ENCODE assay signal across 9 cellular contexts in the genomic region with DNA sequence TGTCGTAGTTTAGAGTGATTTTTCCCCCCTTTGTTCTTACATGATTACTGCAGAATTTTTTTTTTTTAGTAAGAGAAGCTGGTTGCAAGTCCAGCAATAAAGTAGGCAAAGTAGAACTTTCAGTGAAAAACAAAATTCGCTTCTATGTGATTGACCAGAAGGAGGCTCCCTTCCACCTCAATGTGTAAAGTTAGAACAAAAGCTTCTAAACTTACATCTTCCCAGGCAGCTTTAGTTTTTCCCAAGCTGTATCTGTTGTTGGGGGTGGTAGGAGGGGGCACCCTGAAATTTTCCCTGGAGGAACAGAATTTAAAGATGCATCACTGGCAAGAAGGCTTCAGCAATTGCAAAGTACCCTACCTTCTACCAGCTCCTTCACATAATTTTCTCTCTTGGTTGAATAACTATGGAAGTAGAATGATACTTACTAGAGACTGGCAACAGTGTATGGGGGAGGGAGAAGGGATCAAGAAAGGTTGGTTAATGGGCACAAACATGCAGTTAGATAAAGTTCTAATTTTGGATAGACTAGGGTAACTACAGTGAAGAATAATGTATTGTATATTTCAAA.
DNase-seq lines count a peak whose midpoint lies in the region; ATAC-seq and TF ChIP-seq lines count a peak whose summit lies in the region.
"Had no signal": no experiment of that assay in that cellular context is flagged by ENCODE, and none has a peak within 500 bp of the region (broad histone marks: within the 10 kb centered on the region; RNA-seq: fewer than 3 reads in every experiment).

No MANE protein-coding gene starts in this region.

- no peak overlapping the region for H3K4me3 Mint-ChIP-seq in nephron progenitor cell

- H3K27me3 ChIP-seq in DOHH2 (ENCODE audit: control insufficient read depth, low read length) = no peaks in the 10 kb centered on the region
- no peaks in the 10 kb centered on the region for H3K27me3 ChIP-seq in Loucy (ENCODE audit: insufficient read depth, low read length, poor library complexity, severe bottlenecking)
- H3K27me3 ChIP-seq: pancreas had no signal

- no peak overlapping the region for H3K27ac Mint-ChIP-seq in nephron progenitor cell

- H3F3A ChIP-seq in DOHH2 (ENCODE audit: control insufficient read depth, insufficient read depth) = no peaks in the 10 kb centered on the region
- no peaks in the 10 kb centered on the region for H3F3A ChIP-seq in Loucy (ENCODE audit: low read depth)

- no peak for ATAC-seq in HG02610 (IDR thresholded peaks at IDR 0.05; ENCODE audit: unreplicated experiment)
- ATAC-seq in GM19463 (IDR thresholded peaks at IDR 0.05; ENCODE audit: unreplicated experiment) = no peak

- H3K9ac ChIP-seq in Loucy (ENCODE audit: low read depth, low read length, poor library complexity, severe bottlenecking) = no peak overlapping the region

- no peaks in the 10 kb centered on the region for H3K4me1 ChIP-seq in DOHH2 (ENCODE audit: control insufficient read depth, low read length)
- no peaks in the 10 kb centered on the region for H3K4me1 ChIP-seq in Loucy (ENCODE audit: insufficient read depth, low read length, poor library complexity, severe bottlenecking)
- H3K4me1 ChIP-seq: pancreas had no signal

- no peak overlapping the region for H3K4me3 ChIP-seq in DOHH2 (ENCODE audit: low read length)
- H3K4me3 ChIP-seq in Loucy (ENCODE audit: low read length, poor library complexity, severe bottlenecking) = no peak overlapping the region
- H3K4me3 ChIP-seq: pancreas had no signal

- TF ChIP-seq CTCF in DOHH2 (IDR thresholded peaks at IDR 0.05; ENCODE audit: low read depth, low read length, poor library complexity, severe bottlenecking) = peak; percentile 22
- TF ChIP-seq CTCF in Loucy (conservative IDR thresholded peaks at IDR 0.05; ENCODE audit: low read length) = peak; percentile 49
- TF ChIP-seq CTCF in nephron progenitor cell (IDR thresholded peaks at IDR 0.05) = peak; percentile 47

- no peaks in the 10 kb centered on the region for H3K27me3 Mint-ChIP-seq in nephron progenitor cell (ENCODE audit: low read depth, poor library complexity)

- H3K79me2 ChIP-seq in DOHH2 (ENCODE audit: control insufficient read depth, low read length) (no peaks in the 10 kb centered on the region), Loucy (ENCODE audit: insufficient read depth, low read length) (no peaks in the 10 kb centered on the region)

- H3K4me2 ChIP-seq in DOHH2 (ENCODE audit: low read length) = no peak overlapping the region
- no peak overlapping the region for H3K4me2 ChIP-seq in Loucy (ENCODE audit: low read depth, low read length, poor library complexity, severe bottlenecking)

- H2AFZ ChIP-seq in Loucy (ENCODE audit: low read length) = no peak overlapping the region

- no peaks in the 10 kb centered on the region for H3K9me3 Mint-ChIP-seq in nephron progenitor cell

- H4K20me1 ChIP-seq in DOHH2 (ENCODE audit: control insufficient read depth, insufficient read depth, low read depth, low read length) (no peaks in the 10 kb centered on the region), Loucy (ENCODE audit: insufficient read depth, low read length, poor library complexity, severe bottlenecking) (no peaks in the 10 kb centered on the region)

- H3K27ac ChIP-seq in DOHH2 (ENCODE audit: low read depth, low read length) = no peak overlapping the region
- H3K27ac ChIP-seq: pancreas had no signal

- DNase-seq in dermis blood vessel endothelial cell = peak; percentile 68
- no peak for DNase-seq in nephron progenitor cell
- DNase-seq in cerebellar nuclear complex (lab: John Stamatoyannopoulos, UW) = no peak
- DNase-seq in DMS114 treated with DMSO at 0.1 percent for 48 hours (lab: John Stamatoyannopoulos, UW; ENCODE audit: unreplicated experiment) = no peak
- DNase-seq: pancreas had no signal

- H3K36me3 ChIP-seq in DOHH2 (ENCODE audit: control insufficient read depth, low read length) (no peaks in the 10 kb centered on the region), Loucy (ENCODE audit: insufficient read depth, low read length) (no peaks in the 10 kb centered on the region)
- H3K36me3 ChIP-seq: pancreas had no signal

- no peaks in the 10 kb centered on the region for H3K9me3 ChIP-seq in DOHH2 (ENCODE audit: control insufficient read depth, insufficient read depth, low read length)
- H3K9me3 ChIP-seq in Loucy (ENCODE audit: insufficient read depth, low read depth, low read length) = no peaks in the 10 kb centered on the region
- H3K9me3 ChIP-seq: pancreas had no signal

- no peaks in the 10 kb centered on the region for H3K4me1 Mint-ChIP-seq in nephron progenitor cell

- H3K9me2 ChIP-seq in DOHH2 (replicated peaks; ENCODE audit: control insufficient read depth, low read length) = no peaks in the 10 kb centered on the region
- H3K9me2 ChIP-seq in Loucy (replicated peaks; ENCODE audit: low read depth, low read length) = no peaks in the 10 kb centered on the region

- H3K36me3 Mint-ChIP-seq in nephron progenitor cell (ENCODE audit: low read depth) = no peaks in the 10 kb centered on the region
